2 cellular contexts compared by ENCODE assay signal in the genomic region with DNA sequence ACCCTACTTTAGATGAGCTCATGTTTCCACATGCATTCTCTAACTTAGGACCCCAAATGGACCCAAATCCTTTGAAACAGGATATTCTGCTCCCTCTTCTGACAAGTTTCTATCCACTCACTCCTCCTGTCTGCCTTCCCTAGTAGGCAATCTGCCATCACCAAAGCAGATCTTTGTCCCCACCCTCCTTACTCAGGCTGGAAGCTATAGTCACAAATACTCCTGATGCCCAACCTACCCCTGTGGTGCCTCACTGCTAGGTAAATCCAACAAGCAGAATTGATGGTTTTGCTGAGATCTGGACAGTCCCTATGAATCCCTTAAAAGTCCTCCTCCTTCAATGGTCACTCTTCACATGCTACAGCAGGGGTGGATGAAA.
TF ChIP-seq lines count a peak whose summit lies in the region.

No MANE protein-coding gene starts in this region.

TF ChIP-seq in GM23338, 12 proteins besides CTCF, POLR2A, EP300 and RAD21 (continued from another document):
- TF ChIP-seq, protein P1, sequence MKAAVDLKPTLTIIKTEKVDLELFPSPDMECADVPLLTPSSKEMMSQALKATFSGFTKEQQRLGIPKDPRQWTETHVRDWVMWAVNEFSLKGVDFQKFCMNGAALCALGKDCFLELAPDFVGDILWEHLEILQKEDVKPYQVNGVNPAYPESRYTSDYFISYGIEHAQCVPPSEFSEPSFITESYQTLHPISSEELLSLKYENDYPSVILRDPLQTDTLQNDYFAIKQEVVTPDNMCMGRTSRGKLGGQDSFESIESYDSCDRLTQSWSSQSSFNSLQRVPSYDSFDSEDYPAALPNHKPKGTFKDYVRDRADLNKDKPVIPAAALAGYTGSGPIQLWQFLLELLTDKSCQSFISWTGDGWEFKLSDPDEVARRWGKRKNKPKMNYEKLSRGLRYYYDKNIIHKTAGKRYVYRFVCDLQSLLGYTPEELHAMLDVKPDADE (IDR thresholded peaks at IDR 0.05), result no peak
- TF ChIP-seq NANOG (IDR thresholded peaks at IDR 0.05; ENCODE audit: borderline replicate concordance) (no peak), ZNF331 (CRISPR knock-in tag; IDR thresholded peaks at IDR 0.05; ENCODE audit: low read depth) (no peak)
TF ChIP-seq in GM23338: peak in this region for 0.

TF ChIP-seq in SK-N-SH, 30 proteins besides CTCF, POLR2A, EP300 and RAD21 (continued from another document):
- TF ChIP-seq TEAD4 (IDR thresholded peaks at IDR 0.05; ENCODE audit: borderline replicate concordance, insufficient read depth) (no peak), SMC3 (IDR thresholded peaks at IDR 0.05; ENCODE audit: low read depth, low read length) (no peak), MXI1 (IDR thresholded peaks at IDR 0.05; ENCODE audit: low read depth, low read length) (no peak), SIN3A (IDR thresholded peaks at IDR 0.05; ENCODE audit: borderline replicate concordance, low read depth, low read length) (no peak)
- TF ChIP-seq, protein P2, sequence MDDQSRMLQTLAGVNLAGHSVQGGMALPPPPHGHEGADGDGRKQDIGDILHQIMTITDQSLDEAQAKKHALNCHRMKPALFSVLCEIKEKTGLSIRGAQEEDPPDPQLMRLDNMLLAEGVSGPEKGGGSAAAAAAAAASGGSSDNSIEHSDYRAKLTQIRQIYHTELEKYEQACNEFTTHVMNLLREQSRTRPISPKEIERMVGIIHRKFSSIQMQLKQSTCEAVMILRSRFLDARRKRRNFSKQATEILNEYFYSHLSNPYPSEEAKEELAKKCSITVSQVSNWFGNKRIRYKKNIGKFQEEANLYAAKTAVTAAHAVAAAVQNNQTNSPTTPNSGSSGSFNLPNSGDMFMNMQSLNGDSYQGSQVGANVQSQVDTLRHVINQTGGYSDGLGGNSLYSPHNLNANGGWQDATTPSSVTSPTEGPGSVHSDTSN (IDR thresholded peaks at IDR 0.05), result no peak
TF ChIP-seq in SK-N-SH: peak in this region for 0.
